Comparison of ENCODE assay signal across 1 cellular context in the genomic region with DNA sequence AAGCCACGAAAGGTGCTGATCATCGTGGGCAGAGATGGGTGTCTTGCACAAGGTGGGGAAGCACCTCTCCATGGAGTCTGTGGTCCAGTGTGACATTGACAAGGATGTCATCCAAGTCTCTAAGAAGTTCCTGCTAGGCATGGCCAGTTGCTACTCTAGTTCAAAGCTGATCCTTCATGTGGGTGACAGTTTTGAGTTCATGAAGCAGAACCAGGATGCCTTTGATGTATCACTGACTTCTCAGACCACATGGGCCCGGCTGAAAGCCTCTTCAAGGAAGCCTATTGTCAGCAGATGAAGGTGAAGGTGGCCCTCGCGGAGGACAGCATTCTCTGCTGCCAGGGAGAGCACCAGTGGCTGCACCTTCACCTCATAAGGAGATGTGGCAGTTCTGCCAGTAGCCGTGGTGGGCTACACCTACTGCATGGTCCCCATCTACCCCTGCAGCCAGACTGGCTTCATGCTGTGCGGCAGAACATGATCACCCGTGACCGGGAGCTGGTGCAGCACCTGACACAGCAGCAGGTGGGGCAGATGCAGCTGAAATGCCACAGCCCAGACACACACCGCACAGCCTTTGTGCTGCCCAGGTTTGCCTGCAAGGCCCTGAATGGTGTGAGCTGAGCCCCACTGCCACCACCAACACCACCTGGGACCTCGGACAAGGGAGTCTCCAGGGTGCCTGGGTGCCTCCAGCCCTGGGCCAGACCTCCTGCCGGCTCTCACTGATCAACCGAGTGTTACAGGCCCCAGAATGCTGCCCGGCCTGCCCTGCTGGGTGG.
TF ChIP-seq lines count a peak whose summit lies in the region.

No MANE protein-coding gene starts in this region.

TF ChIP-seq in GM12878, 131 proteins besides CTCF, POLR2A, EP300 and RAD21:
- TF ChIP-seq, protein P1, sequence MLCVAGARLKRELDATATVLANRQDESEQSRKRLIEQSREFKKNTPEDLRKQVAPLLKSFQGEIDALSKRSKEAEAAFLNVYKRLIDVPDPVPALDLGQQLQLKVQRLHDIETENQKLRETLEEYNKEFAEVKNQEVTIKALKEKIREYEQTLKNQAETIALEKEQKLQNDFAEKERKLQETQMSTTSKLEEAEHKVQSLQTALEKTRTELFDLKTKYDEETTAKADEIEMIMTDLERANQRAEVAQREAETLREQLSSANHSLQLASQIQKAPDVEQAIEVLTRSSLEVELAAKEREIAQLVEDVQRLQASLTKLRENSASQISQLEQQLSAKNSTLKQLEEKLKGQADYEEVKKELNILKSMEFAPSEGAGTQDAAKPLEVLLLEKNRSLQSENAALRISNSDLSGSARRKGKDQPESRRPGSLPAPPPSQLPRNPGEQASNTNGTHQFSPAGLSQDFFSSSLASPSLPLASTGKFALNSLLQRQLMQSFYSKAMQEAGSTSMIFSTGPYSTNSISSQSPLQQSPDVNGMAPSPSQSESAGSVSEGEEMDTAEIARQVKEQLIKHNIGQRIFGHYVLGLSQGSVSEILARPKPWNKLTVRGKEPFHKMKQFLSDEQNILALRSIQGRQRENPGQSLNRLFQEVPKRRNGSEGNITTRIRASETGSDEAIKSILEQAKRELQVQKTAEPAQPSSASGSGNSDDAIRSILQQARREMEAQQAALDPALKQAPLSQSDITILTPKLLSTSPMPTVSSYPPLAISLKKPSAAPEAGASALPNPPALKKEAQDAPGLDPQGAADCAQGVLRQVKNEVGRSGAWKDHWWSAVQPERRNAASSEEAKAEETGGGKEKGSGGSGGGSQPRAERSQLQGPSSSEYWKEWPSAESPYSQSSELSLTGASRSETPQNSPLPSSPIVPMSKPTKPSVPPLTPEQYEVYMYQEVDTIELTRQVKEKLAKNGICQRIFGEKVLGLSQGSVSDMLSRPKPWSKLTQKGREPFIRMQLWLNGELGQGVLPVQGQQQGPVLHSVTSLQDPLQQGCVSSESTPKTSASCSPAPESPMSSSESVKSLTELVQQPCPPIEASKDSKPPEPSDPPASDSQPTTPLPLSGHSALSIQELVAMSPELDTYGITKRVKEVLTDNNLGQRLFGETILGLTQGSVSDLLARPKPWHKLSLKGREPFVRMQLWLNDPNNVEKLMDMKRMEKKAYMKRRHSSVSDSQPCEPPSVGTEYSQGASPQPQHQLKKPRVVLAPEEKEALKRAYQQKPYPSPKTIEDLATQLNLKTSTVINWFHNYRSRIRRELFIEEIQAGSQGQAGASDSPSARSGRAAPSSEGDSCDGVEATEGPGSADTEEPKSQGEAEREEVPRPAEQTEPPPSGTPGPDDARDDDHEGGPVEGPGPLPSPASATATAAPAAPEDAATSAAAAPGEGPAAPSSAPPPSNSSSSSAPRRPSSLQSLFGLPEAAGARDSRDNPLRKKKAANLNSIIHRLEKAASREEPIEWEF (IDR thresholded peaks at IDR 0.05; ENCODE audit: insufficient replicate concordance, low read depth, low read length), result no peak
- TF ChIP-seq CBX5 (IDR thresholded peaks at IDR 0.05; ENCODE audit: low read depth), result no peak
- TF ChIP-seq RBBP5 (conservative IDR thresholded peaks at IDR 0.05), result no peak
- no peak for TF ChIP-seq CEBPB (IDR thresholded peaks at IDR 0.05; ENCODE audit: borderline replicate concordance in 1 of 2, low read depth in 2 of 2, low read length in 2 of 2)
- no peak for TF ChIP-seq NR2C1 (IDR thresholded peaks at IDR 0.05)
- no peak for TF ChIP-seq TARDBP (IDR thresholded peaks at IDR 0.05; ENCODE audit: borderline replicate concordance)
- no peak for TF ChIP-seq RAD51 (IDR thresholded peaks at IDR 0.05)
- TF ChIP-seq, protein P2, sequence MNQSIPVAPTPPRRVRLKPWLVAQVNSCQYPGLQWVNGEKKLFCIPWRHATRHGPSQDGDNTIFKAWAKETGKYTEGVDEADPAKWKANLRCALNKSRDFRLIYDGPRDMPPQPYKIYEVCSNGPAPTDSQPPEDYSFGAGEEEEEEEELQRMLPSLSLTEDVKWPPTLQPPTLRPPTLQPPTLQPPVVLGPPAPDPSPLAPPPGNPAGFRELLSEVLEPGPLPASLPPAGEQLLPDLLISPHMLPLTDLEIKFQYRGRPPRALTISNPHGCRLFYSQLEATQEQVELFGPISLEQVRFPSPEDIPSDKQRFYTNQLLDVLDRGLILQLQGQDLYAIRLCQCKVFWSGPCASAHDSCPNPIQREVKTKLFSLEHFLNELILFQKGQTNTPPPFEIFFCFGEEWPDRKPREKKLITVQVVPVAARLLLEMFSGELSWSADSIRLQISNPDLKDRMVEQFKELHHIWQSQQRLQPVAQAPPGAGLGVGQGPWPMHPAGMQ (IDR thresholded peaks at IDR 0.05; ENCODE audit: borderline replicate concordance), result no peak
- TF ChIP-seq MTA2 (IDR thresholded peaks at IDR 0.05; ENCODE audit: low read depth), result no peak
- TF ChIP-seq KLF5 (IDR thresholded peaks at IDR 0.05; ENCODE audit: partially characterized antibody), result no peak
- no peak for TF ChIP-seq IRF4 (IDR thresholded peaks at IDR 0.05; ENCODE audit: low read depth, low read length)
- TF ChIP-seq, protein P3, sequence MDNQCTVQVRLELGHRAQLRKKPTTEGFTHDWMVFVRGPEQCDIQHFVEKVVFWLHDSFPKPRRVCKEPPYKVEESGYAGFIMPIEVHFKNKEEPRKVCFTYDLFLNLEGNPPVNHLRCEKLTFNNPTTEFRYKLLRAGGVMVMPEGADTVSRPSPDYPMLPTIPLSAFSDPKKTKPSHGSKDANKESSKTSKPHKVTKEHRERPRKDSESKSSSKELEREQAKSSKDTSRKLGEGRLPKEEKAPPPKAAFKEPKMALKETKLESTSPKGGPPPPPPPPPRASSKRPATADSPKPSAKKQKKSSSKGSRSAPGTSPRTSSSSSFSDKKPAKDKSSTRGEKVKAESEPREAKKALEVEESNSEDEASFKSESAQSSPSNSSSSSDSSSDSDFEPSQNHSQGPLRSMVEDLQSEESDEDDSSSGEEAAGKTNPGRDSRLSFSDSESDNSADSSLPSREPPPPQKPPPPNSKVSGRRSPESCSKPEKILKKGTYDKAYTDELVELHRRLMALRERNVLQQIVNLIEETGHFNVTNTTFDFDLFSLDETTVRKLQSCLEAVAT (IDR thresholded peaks at IDR 0.05), result 0 out of 2 replicates have a peak, but pooled peaks have one; percentile 19
- no peak for TF ChIP-seq SREBF1 (IDR thresholded peaks at IDR 0.05; ENCODE audit: low read length)
- no peak for TF ChIP-seq SP1 (IDR thresholded peaks at IDR 0.05; ENCODE audit: low read depth, low read length)
- TF ChIP-seq SPI1 (IDR thresholded peaks at IDR 0.05; ENCODE audit: borderline replicate concordance, insufficient read depth, low read depth, low read length), result no peak
- no peak for TF ChIP-seq SUPT20H (IDR thresholded peaks at IDR 0.05; ENCODE audit: borderline replicate concordance, control insufficient read depth, low read depth, low read length)
- TF ChIP-seq SIN3A (IDR thresholded peaks at IDR 0.05; ENCODE audit: low read depth, low read length), result no peak
- TF ChIP-seq, protein P4, sequence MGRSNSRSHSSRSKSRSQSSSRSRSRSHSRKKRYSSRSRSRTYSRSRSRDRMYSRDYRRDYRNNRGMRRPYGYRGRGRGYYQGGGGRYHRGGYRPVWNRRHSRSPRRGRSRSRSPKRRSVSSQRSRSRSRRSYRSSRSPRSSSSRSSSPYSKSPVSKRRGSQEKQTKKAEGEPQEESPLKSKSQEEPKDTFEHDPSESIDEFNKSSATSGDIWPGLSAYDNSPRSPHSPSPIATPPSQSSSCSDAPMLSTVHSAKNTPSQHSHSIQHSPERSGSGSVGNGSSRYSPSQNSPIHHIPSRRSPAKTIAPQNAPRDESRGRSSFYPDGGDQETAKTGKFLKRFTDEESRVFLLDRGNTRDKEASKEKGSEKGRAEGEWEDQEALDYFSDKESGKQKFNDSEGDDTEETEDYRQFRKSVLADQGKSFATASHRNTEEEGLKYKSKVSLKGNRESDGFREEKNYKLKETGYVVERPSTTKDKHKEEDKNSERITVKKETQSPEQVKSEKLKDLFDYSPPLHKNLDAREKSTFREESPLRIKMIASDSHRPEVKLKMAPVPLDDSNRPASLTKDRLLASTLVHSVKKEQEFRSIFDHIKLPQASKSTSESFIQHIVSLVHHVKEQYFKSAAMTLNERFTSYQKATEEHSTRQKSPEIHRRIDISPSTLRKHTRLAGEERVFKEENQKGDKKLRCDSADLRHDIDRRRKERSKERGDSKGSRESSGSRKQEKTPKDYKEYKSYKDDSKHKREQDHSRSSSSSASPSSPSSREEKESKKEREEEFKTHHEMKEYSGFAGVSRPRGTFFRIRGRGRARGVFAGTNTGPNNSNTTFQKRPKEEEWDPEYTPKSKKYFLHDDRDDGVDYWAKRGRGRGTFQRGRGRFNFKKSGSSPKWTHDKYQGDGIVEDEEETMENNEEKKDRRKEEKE (IDR thresholded peaks at IDR 0.05), result no peak
- no peak for TF ChIP-seq RCOR1 (conservative IDR thresholded peaks at IDR 0.05; ENCODE audit: low read depth, low read length)
- no peak for TF ChIP-seq MXI1 (IDR thresholded peaks at IDR 0.05; ENCODE audit: low read depth, low read length)
- no peak for TF ChIP-seq ZNF622 (IDR thresholded peaks at IDR 0.05)
- no peak for TF ChIP-seq YBX1 (IDR thresholded peaks at IDR 0.05)
- TF ChIP-seq SMARCA5 (IDR thresholded peaks at IDR 0.05), result no peak
- 0 out of 2 replicates have a peak, but pooled peaks have one; percentile 26 for TF ChIP-seq RUNX3 (IDR thresholded peaks at IDR 0.05; ENCODE audit: low read length)
- no peak for TF ChIP-seq SRF (IDR thresholded peaks at IDR 0.05; ENCODE audit: low read depth in 2 of 2, low read length in 2 of 2)
- TF ChIP-seq YY1 (IDR thresholded peaks at IDR 0.05; ENCODE audit: low read depth, low read length), result no peak
- TF ChIP-seq MYC (IDR thresholded peaks at IDR 0.05; ENCODE audit: insufficient read depth, insufficient read length, insufficient replicate concordance, low read length, severe bottlenecking), result no peak
- no peak for TF ChIP-seq NBN (IDR thresholded peaks at IDR 0.05)
- TF ChIP-seq TCF7 (IDR thresholded peaks at IDR 0.05; ENCODE audit: borderline replicate concordance), result peak; percentile 70
- no peak for TF ChIP-seq SIX5 (IDR thresholded peaks at IDR 0.05; ENCODE audit: low read depth, low read length, severe bottlenecking)
- peak; percentile 80; the same call in 1 of the 2 replicates for TF ChIP-seq PAX5 (IDR thresholded peaks at IDR 0.05; ENCODE audit: borderline replicate concordance, low read depth, low read length)
- TF ChIP-seq SMAD1 (IDR thresholded peaks at IDR 0.05; ENCODE audit: low read depth, partially characterized antibody), result no peak
- TF ChIP-seq, protein P5, sequence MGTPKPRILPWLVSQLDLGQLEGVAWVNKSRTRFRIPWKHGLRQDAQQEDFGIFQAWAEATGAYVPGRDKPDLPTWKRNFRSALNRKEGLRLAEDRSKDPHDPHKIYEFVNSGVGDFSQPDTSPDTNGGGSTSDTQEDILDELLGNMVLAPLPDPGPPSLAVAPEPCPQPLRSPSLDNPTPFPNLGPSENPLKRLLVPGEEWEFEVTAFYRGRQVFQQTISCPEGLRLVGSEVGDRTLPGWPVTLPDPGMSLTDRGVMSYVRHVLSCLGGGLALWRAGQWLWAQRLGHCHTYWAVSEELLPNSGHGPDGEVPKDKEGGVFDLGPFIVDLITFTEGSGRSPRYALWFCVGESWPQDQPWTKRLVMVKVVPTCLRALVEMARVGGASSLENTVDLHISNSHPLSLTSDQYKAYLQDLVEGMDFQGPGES (IDR thresholded peaks at IDR 0.05), result no peak
